Comparison of ENCODE assay signal across 8 cellular contexts in the genomic region with DNA sequence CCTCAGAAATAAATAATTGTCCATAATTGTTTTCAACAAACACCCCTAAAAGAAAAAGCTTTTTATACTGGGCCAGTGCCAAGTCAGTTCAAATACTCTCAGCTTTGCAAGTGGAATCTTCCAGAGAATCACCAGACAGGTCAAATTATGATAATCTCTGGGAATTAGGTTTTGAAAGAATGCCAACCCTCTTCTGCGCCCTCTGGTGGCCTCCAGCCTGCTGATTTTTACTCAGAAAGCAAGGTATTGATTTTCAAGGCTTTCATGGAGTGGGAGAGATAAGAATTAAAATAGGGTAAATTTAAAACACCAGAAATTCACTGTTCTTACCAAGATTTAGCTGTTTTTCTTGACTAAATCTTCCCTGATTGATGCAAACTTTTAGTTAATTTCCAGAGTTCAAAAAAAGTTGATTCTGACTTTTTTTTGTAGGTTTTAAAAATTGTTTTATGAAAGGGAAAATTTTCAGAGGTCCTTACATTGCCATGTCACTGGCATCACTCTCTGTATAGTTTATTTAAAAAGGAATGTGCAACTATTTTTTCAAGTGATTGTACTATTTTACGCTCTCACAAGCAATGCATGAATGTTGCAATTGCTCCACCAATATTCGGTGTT.
DNase-seq lines count a peak whose midpoint lies in the region; ATAC-seq and TF ChIP-seq lines count a peak whose summit lies in the region.

No MANE protein-coding gene starts in this region.

- TF ChIP-seq CTCF in epithelial cell of esophagus (IDR thresholded peaks at IDR 0.05; ENCODE audit: insufficient read depth, low read depth, low read length, missing control alignments) = peak; percentile 73

- H3K4me3 Mint-ChIP-seq in stimulated activated naive CD8-positive, alpha-beta T cell treated with anti-CD3 and anti-CD28 coated beads, Interleukin-15, amount 100 ng/mL, for 72 hours = no peak overlapping the region

- no peak for ATAC-seq in stimulated activated naive CD8-positive, alpha-beta T cell treated with anti-CD3 and anti-CD28 coated beads, Interleukin-15, Interleukin-2, amounts not matched to agents 100 U/mL and 50 U/mL, for 24 hours
- ATAC-seq in stimulated activated naive CD8-positive, alpha-beta T cell treated with anti-CD3 and anti-CD28 coated beads, Interleukin-15, amount 100 ng/mL, for 72 hours = no peak
- ATAC-seq in GM19397 (IDR thresholded peaks at IDR 0.05; ENCODE audit: unreplicated experiment) = no peak
- ATAC-seq in HG03457 (IDR thresholded peaks at IDR 0.05; ENCODE audit: unreplicated experiment) = no peak
- ATAC-seq in HG03354 (IDR thresholded peaks at IDR 0.05; ENCODE audit: poor library complexity, severe bottlenecking, unreplicated experiment) = no peak

- peaks cover 23 to 33% of the 10 kb centered on the region in 2 donors for H3K9me3 Mint-ChIP-seq in stimulated activated naive CD8-positive, alpha-beta T cell treated with anti-CD3 and anti-CD28 coated beads, Interleukin-15, amount 100 ng/mL, for 72 hours

- peak; percentile 54 for DNase-seq in stimulated activated naive CD8-positive, alpha-beta T cell treated with anti-CD3 and anti-CD28 coated beads, Interleukin-15, Interleukin-2, amounts not matched to agents 100 U/mL and 50 U/mL, for 24 hours
- DNase-seq in stimulated activated naive CD8-positive, alpha-beta T cell treated with anti-CD3 and anti-CD28 coated beads, Interleukin-15, amount 100 ng/mL, for 72 hours = no peak
- DNase-seq in NCI-H69 (lab: John Stamatoyannopoulos, UW) (peak; percentile 54), epithelial cell of esophagus (ENCODE audit: low read depth) (peak; percentile 51), COLO829 (ENCODE audit: low spot score) (no peak)

- peaks cover 14% of the 10 kb centered on the region for H3K27me3 Mint-ChIP-seq in stimulated activated naive CD8-positive, alpha-beta T cell treated with anti-CD3 and anti-CD28 coated beads, Interleukin-15, amount 100 ng/mL, for 72 hours

- H3K27ac Mint-ChIP-seq in stimulated activated naive CD8-positive, alpha-beta T cell treated with anti-CD3 and anti-CD28 coated beads, Interleukin-15, amount 100 ng/mL, for 72 hours = no peak overlapping the region

- H3K4me1 Mint-ChIP-seq in stimulated activated naive CD8-positive, alpha-beta T cell treated with anti-CD3 and anti-CD28 coated beads, Interleukin-15, amount 100 ng/mL, for 72 hours = no peaks in the 10 kb centered on the region

- no peak overlapping the region for H3K4me3 ChIP-seq in epithelial cell of esophagus (ENCODE audit: low read length)

Comparison
In these comparisons a context has a peak if more than half of its experiments do, and no peak if none do; other contexts are left out.
1. DNase-seq: peak in stimulated activated naive CD8-positive, alpha-beta T cell treated with anti-CD3 and anti-CD28 coated beads, Interleukin-15, Interleukin-2, amounts not matched to agents 100 U/mL and 50 U/mL, for 24 hours (single experiment), NCI-H69 (single experiment) and epithelial cell of esophagus (single experiment); none in stimulated activated naive CD8-positive, alpha-beta T cell treated with anti-CD3 and anti-CD28 coated beads, Interleukin-15, amount 100 ng/mL, for 72 hours (0 of 2) and COLO829 (single experiment).